In the genomic region with DNA sequence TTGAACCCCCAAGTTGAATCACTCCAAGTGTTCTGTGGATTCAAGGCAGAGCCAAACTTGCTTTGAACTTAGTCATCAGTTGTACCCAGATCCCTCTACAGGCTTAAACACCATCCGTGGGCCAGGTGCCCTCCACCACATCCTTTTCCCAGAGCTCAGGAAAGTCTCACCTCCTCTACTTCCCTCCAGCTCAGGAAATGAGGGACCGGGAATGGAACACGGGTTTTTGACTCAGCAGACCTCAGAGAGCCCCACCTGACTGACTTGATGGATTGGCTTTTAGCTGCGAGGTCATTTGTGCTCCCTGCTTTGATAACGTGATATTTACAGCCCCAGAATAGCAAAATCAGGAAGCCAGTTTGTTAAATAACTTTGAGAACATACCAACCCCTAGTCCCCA, we compare ENCODE assay signal across 18 cellular contexts. TPM values are rescaled to one million over a fixed set of nuclear protein-coding genes. Genes with fewer than 3 reads are reported as not detected.
A peak's percentile ranks its signal among the peaks of the same experiment; 100 is the strongest.
DNase-seq lines count a peak whose midpoint lies in the region; ATAC-seq, FAIRE-seq and TF ChIP-seq lines count a peak whose summit lies in the region.
"Had no signal": no experiment of that assay in that cellular context is flagged by ENCODE, and none has a peak within 500 bp of the region (broad histone marks: within the 10 kb centered on the region; RNA-seq: fewer than 3 reads in every experiment).

No MANE protein-coding gene starts in this region.

- no peaks in the 10 kb centered on the region for H3K4me1 ChIP-seq in IMR-90 (ENCODE audit: control insufficient read depth, insufficient read depth, low read length)
- H3K4me1 ChIP-seq: A549, BE2C, HAP-1 had no signal

- no peak overlapping the region for H3K9ac ChIP-seq in IMR-90 (ENCODE audit: low read depth, low read length)

- H3K27ac ChIP-seq in IMR-90 (ENCODE audit: insufficient read depth, low read length), result no peak overlapping the region
- H3K27ac ChIP-seq: A549, C4-2B had no signal

- H2BK15ac ChIP-seq in IMR-90 (ENCODE audit: low read depth, low read length), result no peak overlapping the region

- no peak for ATAC-seq in IMR-90 (ENCODE audit: low read depth)
- ATAC-seq: A549, GM12878 had no signal

- POLR2A ChIA-PET in IMR-90 (lab: Charles Lee; ENCODE audit: unreplicated experiment), result no interaction called here

- no peak overlapping the region for H3K18ac ChIP-seq in IMR-90 (ENCODE audit: low read depth, low read length)

- 51% methylated on average over 2 of the region's 5 CpGs; no CpG with 5 or more reads in 1 of the 2 experiments for WGBS in IMR-90 (ENCODE audit: extremely low coverage in 2 of 2, insufficient read length in 1 of 2), 2 experiments

- BruUV-seq in IMR-90 (replicated peaks; lab: Mats Ljungman, UMichigan), result no TSS peak

- no peak overlapping the region for H3K56ac ChIP-seq in IMR-90 (ENCODE audit: extremely low read depth, insufficient read depth, low read length)

- H2BK20ac ChIP-seq in IMR-90 (ENCODE audit: low read depth, low read length), result no peak overlapping the region

- DNase-seq in A172 (ENCODE audit: low spot score) (peak; percentile 60), IMR-90 (no peak), bronchial epithelial cell (ENCODE audit: low read depth) (peak; percentile 90), epithelial cell of esophagus (ENCODE audit: low read depth) (peak; percentile 71), KBM-7 (no peak), MG63 (no peak), NCI-H2196 (lab: John Stamatoyannopoulos, UW; ENCODE audit: unreplicated experiment) (no peak)
- no peak for DNase-seq in stimulated activated CD4-positive, alpha-beta T cell treated with anti-CD3 and anti-CD28 coated beads, Interleukin-4, amount 100 ng/mL, for 24 hours
- DNase-seq: BE2C; CD4-positive, alpha-beta memory T cell; DMS79 had no signal

- peak overlapping the region; percentile 45 for H2AK9ac ChIP-seq in IMR-90 (replicated peaks; ENCODE audit: low read depth, low read length, poor library complexity)

- H3K9me3 ChIP-seq in IMR-90 (ENCODE audit: control insufficient read depth, insufficient read depth, low read length) (no peaks in the 10 kb centered on the region), MG63 (no peaks in the 10 kb centered on the region)
- H3K9me3 ChIP-seq: A549, BE2C, HAP-1 had no signal

- no peak overlapping the region for H2AK5ac ChIP-seq in IMR-90 (ENCODE audit: low read depth, low read length)

- FAIRE-seq in bronchial epithelial cell (lab: Jason Lieb, UNC), result no peak
- FAIRE-seq: A549, GM12878, GM18507, H1 had no signal

- in situ Hi-C loops in IMR-90 (cut with MboI; ENCODE audit: low sequenced_read_pairs) (no loop called here), KBM-7 (cut with MboI; ENCODE audit: low pct_unique_long_range_greater_than_20kb, low sequenced_read_pairs) (no loop called here)

- H4K8ac ChIP-seq in IMR-90 (ENCODE audit: low read depth in 2 of 2, low read length in 2 of 2), result no peak overlapping the region

- no peak for TF ChIP-seq CTCF in IMR-90 (conservative IDR thresholded peaks at IDR 0.05; ENCODE audit: low read depth, low read length)
- no peak for TF ChIP-seq CTCF in bronchial epithelial cell (IDR thresholded peaks at IDR 0.05; ENCODE audit: insufficient read depth, low read length, severe bottlenecking)
- no peak for TF ChIP-seq CTCF in epithelial cell of esophagus (IDR thresholded peaks at IDR 0.05; ENCODE audit: insufficient read depth, low read depth, low read length, missing control alignments)

- H4K5ac ChIP-seq in IMR-90 (ENCODE audit: low read depth, low read length), result no peak overlapping the region

- no peak overlapping the region for H2AFZ ChIP-seq in IMR-90 (replicated peaks; ENCODE audit: low read length, poor library complexity)

- H4K91ac ChIP-seq in IMR-90 (ENCODE audit: insufficient read depth, low read depth, low read length), result no peak overlapping the region

- H3K36me3 ChIP-seq in IMR-90 (ENCODE audit: control insufficient read depth, insufficient read depth, low read length), result peaks cover 30% of the 10 kb centered on the region
- H3K36me3 ChIP-seq in bronchial epithelial cell (ENCODE audit: control insufficient read depth, insufficient read depth, low read length), result peaks cover 16% of the 10 kb centered on the region
- H3K36me3 ChIP-seq in MG63, result no peaks in the 10 kb centered on the region; the same call in 1 of the 2 replicates
- H3K36me3 ChIP-seq: BE2C had no signal

- H3K4ac ChIP-seq in IMR-90 (ENCODE audit: low read depth, low read length), result no peak overlapping the region

- H4K20me1 ChIP-seq in IMR-90 (ENCODE audit: insufficient read depth, low read length), result no peaks in the 10 kb centered on the region

- H3K27me3 ChIP-seq in IMR-90 (ENCODE audit: control insufficient read depth, insufficient read depth, low read length) (no peaks in the 10 kb centered on the region), bronchial epithelial cell (ENCODE audit: control insufficient read depth, insufficient read depth, low read length) (no peaks in the 10 kb centered on the region), MG63 (no peaks in the 10 kb centered on the region)
- H3K27me3 ChIP-seq: BE2C had no signal

- no peaks in the 10 kb centered on the region; a peak in 1 of 4 replicates for H3K79me1 ChIP-seq in IMR-90 (ENCODE audit: low read depth in 1 of 2, low read length in 2 of 2)

- H3K9me1 ChIP-seq in IMR-90 (ENCODE audit: insufficient read depth, low read length), result no peaks in the 10 kb centered on the region

- no peak overlapping the region for H3K14ac ChIP-seq in IMR-90 (replicated peaks; ENCODE audit: low read depth, low read length)

- no peak overlapping the region for H2BK120ac ChIP-seq in IMR-90 (ENCODE audit: low read depth, low read length)

- dilution Hi-C loops in IMR-90 (cut with HindIII; ENCODE audit: low sequenced_read_pairs, unreplicated experiment), result no loop called here

- H3K4me3 ChIP-seq in IMR-90 (ENCODE audit: insufficient read depth, low read depth, low read length), result no peak overlapping the region
- no peak overlapping the region for H3K4me3 ChIP-seq in bronchial epithelial cell (ENCODE audit: low read depth, low read length)
- no peak overlapping the region for H3K4me3 ChIP-seq in epithelial cell of esophagus (ENCODE audit: low read length)
- H3K4me3 ChIP-seq in MG63, result no peak overlapping the region
- H3K4me3 ChIP-seq: A549, GM12878, HAP-1 had no signal

- no peak overlapping the region for H3K23ac ChIP-seq in IMR-90 (ENCODE audit: low read depth, low read length)

- H2BK5ac ChIP-seq in IMR-90 (ENCODE audit: low read depth, low read length, poor library complexity, severe bottlenecking), result no peak overlapping the region

- no peak overlapping the region for H3K4me2 ChIP-seq in IMR-90 (ENCODE audit: low read depth, low read length)
- H3K4me2 ChIP-seq: A549 had no signal

- TF ChIP-seq RAD21 in IMR-90 (IDR thresholded peaks at IDR 0.05; ENCODE audit: low read length), result no peak

- CTCF ChIA-PET in IMR-90 (lab: Yijun Ruan, JAX), result interaction anchor here (0.5 kb wide), 1 partner anchor 9 kb away, joined by 4 read pairs; no protein-coding TSS in a partner anchor

- no peak for TF ChIP-seq POLR2A in IMR-90 (IDR thresholded peaks at IDR 0.05; ENCODE audit: low read depth, low read length)

- intact Hi-C loops in IMR-90 (cut with micrococcal nuclease), result no loop called here

TF ChIP-seq in IMR-90, 13 proteins besides CTCF, POLR2A, EP300 and RAD21:
- TF ChIP-seq BHLHE40 (IDR thresholded peaks at IDR 0.05; ENCODE audit: low read depth, low read length), result no peak
- TF ChIP-seq FOS (IDR thresholded peaks at IDR 0.05; ENCODE audit: low read depth, low read length), result no peak
- no peak for TF ChIP-seq SMC3 (IDR thresholded peaks at IDR 0.05; ENCODE audit: low read depth, low read length)
- no peak for TF ChIP-seq NFE2L2 (IDR thresholded peaks at IDR 0.05; ENCODE audit: low read depth, low read length)
- TF ChIP-seq MXI1 (IDR thresholded peaks at IDR 0.05; ENCODE audit: borderline replicate concordance, low read depth, low read length), result no peak
- TF ChIP-seq RCOR1 (IDR thresholded peaks at IDR 0.05; ENCODE audit: insufficient replicate concordance, low read length), result no peak

RNA-seq across cellular contexts. Expression of a gene that starts 20.1 kb away (rescaled TPM):
- 6.5 and 7.7 TPM in 2 replicates for total RNA-seq in A172 (2014; rRNA removed; shearing (Covaris generic))
- total RNA-seq in IMR-90 (2012; rRNA removed) (3.9 and 5.0 TPM in 2 replicates), bronchial epithelial cell (5.3 and 6.5 TPM in 2 replicates)
- polyA plus RNA-seq in IMR-90 (2012; rRNA removed), result 4.2 and 5.6 TPM in 2 replicates
- 3.1 and 3.3 TPM in 2 replicates for polyA plus RNA-seq in IMR-90 (2012; cell fraction: cytosol; rRNA removed)
- 2.6 and 5.1 TPM in 2 replicates for polyA plus RNA-seq in IMR-90 (2012; cell fraction: nucleus; rRNA removed; ENCODE audit: low replicate concordance)
- total RNA-seq in MG63 (2014; rRNA removed; shearing (Covaris generic); ENCODE audit: low replicate concordance), result 3.2 and 4.2 TPM in 2 replicates

RNA-seq across cellular contexts. Expression of a gene that starts 20.3 kb away (rescaled TPM):
- 10.9 and 12.9 TPM in 2 replicates for total RNA-seq in A172 (2014; rRNA removed; shearing (Covaris generic))
- 14.2 and 27.6 TPM in 2 replicates for total RNA-seq in IMR-90 (2012; rRNA removed)
- polyA plus RNA-seq in IMR-90 (2012; rRNA removed), result 19.5 and 21.9 TPM in 2 replicates
- polyA plus RNA-seq in IMR-90 (2012; cell fraction: cytosol; rRNA removed), result 28.8 and 54.4 TPM in 2 replicates
- 31.6 and 48.8 TPM in 2 replicates for polyA plus RNA-seq in IMR-90 (2012; cell fraction: nucleus; rRNA removed; ENCODE audit: low replicate concordance)
- total RNA-seq in bronchial epithelial cell, result 11.3 and 11.5 TPM in 2 replicates
- total RNA-seq in MG63 (2014; rRNA removed; shearing (Covaris generic); ENCODE audit: low replicate concordance), result 12.5 and 39.0 TPM in 2 replicates

RNA-seq across cellular contexts. Expression of a gene that starts 28.5 kb away (rescaled TPM):
- total RNA-seq in A172 (2014; rRNA removed; shearing (Covaris generic)), result 55.7 and 59.3 TPM in 2 replicates
- total RNA-seq in IMR-90 (2012; rRNA removed), result 35.6 and 43.6 TPM in 2 replicates
- polyA plus RNA-seq in IMR-90 (2012; rRNA removed), result 41.3 and 45.1 TPM in 2 replicates
- 28.2 and 37.1 TPM in 2 replicates for polyA plus RNA-seq in IMR-90 (2012; cell fraction: cytosol; rRNA removed)
- 83.0 and 131 TPM in 2 replicates for polyA plus RNA-seq in IMR-90 (2012; cell fraction: nucleus; rRNA removed; ENCODE audit: low replicate concordance)
- 20.7 and 23.7 TPM in 2 replicates for total RNA-seq in bronchial epithelial cell
- total RNA-seq in MG63 (2014; rRNA removed; shearing (Covaris generic); ENCODE audit: low replicate concordance), result 28.4 and 41.5 TPM in 2 replicates

RNA-seq across cellular contexts. Expression of a gene that starts 49.3 kb away (rescaled TPM):
- 0.02 and 0.09 TPM in 2 replicates for total RNA-seq in A172 (2014; rRNA removed; shearing (Covaris generic))
- total RNA-seq in IMR-90 (2012; rRNA removed) (0.18 and 0.56 TPM in 2 replicates), bronchial epithelial cell (0.77 and 1.6 TPM in 2 replicates)
- polyA plus RNA-seq in IMR-90 (2012; rRNA removed), result 0.49 and 1.1 TPM in 2 replicates
- 0.02 and 0.90 TPM in 2 replicates for polyA plus RNA-seq in IMR-90 (2012; cell fraction: cytosol; rRNA removed)
- 6.4 and 7.3 TPM in 2 replicates for polyA plus RNA-seq in IMR-90 (2012; cell fraction: nucleus; rRNA removed; ENCODE audit: low replicate concordance)
- not detected in 2 replicates for total RNA-seq in MG63 (2014; rRNA removed; shearing (Covaris generic); ENCODE audit: low replicate concordance)
- total RNA-seq: G401 had no signal

Comparison
In these comparisons a context has a peak if more than half of its experiments do, and no peak if none do; other contexts are left out.
1. DNase-seq: peak in A172 (single experiment), bronchial epithelial cell (single experiment) and epithelial cell of esophagus (single experiment); none in IMR-90 (single experiment), stimulated activated CD4-positive, alpha-beta T cell treated with anti-CD3 and anti-CD28 coated beads, Interleukin-4, amount 100 ng/mL, for 24 hours (single experiment), KBM-7 (single experiment), MG63 (single experiment) and NCI-H2196 (single experiment).